ENCODE assay signal across 26 cellular contexts in the genomic region with DNA sequence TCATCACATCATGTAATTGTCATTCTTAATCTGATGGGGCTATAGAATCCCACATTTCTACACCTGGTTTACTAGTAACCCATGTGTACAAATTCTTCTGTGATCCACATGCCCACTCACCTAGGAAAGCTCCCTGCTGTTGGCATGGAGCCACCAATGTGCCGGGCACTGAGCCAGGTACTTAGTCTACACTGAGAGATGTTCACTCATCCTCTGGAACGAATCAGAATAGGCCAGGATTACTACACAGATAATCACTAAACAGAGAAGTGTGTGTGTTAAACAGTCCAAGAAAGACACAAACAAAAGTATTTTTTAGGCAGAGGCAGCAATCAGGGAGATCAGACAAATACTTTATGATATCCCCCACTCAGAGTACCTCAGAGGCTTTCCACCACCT.
DNase-seq lines count a peak whose midpoint lies in the region; ATAC-seq and TF ChIP-seq lines count a peak whose summit lies in the region.
"Had no signal": no experiment of that assay in that cellular context is flagged by ENCODE, and none has a peak within 500 bp of the region (broad histone marks: within the 10 kb centered on the region; RNA-seq: fewer than 3 reads in every experiment).

No MANE protein-coding gene starts in this region.

- H3K9me3 ChIP-seq in heart left ventricle = peaks cover 0 to 4% (median 0%) of the 10 kb centered on the region in 12 donors
- H3K9me3 ChIP-seq in SJCRH30 (replicated peaks) = no peaks in the 10 kb centered on the region
- H3K9me3 ChIP-seq in thyroid gland = peaks cover 5% of the 10 kb centered on the region
- H3K9me3 ChIP-seq: pancreas, Peyer's patch had no signal

- TF ChIP-seq POLR2A in heart left ventricle (IDR thresholded peaks at IDR 0.05) = no peak
- TF ChIP-seq POLR2A in thyroid gland (IDR thresholded peaks at IDR 0.05) = no peak

- H3K4me1 ChIP-seq in heart left ventricle (peaks cover 0 to 5% (median 0%) of the 10 kb centered on the region in 12 donors), SJCRH30 (peaks cover 19% of the 10 kb centered on the region), thyroid gland (no peaks in the 10 kb centered on the region)
- H3K4me1 ChIP-seq: pancreas, Peyer's patch, sigmoid colon had no signal

- peak in 3 of 4 donors; percentile 42 to 47 (median 46) for ATAC-seq in heart left ventricle
- ATAC-seq in Right ventricle myocardium inferior = no peak
- no peak for ATAC-seq in HG02642 (IDR thresholded peaks at IDR 0.05; ENCODE audit: poor library complexity, unreplicated experiment)
- no peak for ATAC-seq in left lobe of liver
- ATAC-seq: natural killer cell treated with Interleukin-12 subunit alpha and Interleukin-12 subunit beta and Interleukin-15 and Interleukin-18, amount 100 ng/mL, for 72 hours; pancreas had no signal

- TF ChIP-seq CTCF in heart left ventricle (IDR thresholded peaks at IDR 0.05) = no peak
- no peak for TF ChIP-seq CTCF in thyroid gland (IDR thresholded peaks at IDR 0.05)

- H3K27me3 ChIP-seq in heart left ventricle = no peaks in the 10 kb centered on the region
- H3K27me3 ChIP-seq in SJCRH30 = no peaks in the 10 kb centered on the region
- no peaks in the 10 kb centered on the region for H3K27me3 ChIP-seq in thyroid gland
- H3K27me3 ChIP-seq: pancreas, Peyer's patch had no signal

- intact Hi-C loops in heart left ventricle (cut with DNase I) (no loop called here), Right ventricle myocardium inferior (cut with DNase I) (loop anchor here (10.0 kb wide), 1 partner anchor 93 kb away; no protein-coding TSS in a partner anchor), thyroid gland (cut with DNase I) (no loop called here)

- H3K4me3 ChIP-seq in heart left ventricle (no peak overlapping the region), SJCRH30 (no peak overlapping the region), thyroid gland (replicated peaks in 1 of 3) (no peak overlapping the region)
- H3K4me3 ChIP-seq: dorsolateral prefrontal cortex, pancreas, Peyer's patch, sigmoid colon had no signal

- peak; percentile 23 to 66 (median 51) for DNase-seq in heart left ventricle
- DNase-seq in Right ventricle myocardium inferior (ENCODE audit: missing footprints) = no peak
- DNase-seq in NCI-H1105 (lab: John Stamatoyannopoulos, UW) = peak; percentile 84
- DNase-seq in SJCRH30 = peak; percentile 74 to 89
- peak; percentile 23 to 51 for DNase-seq in thyroid gland
- DNase-seq in foreskin melanocyte = no peak
- no peak for DNase-seq in left lobe of liver (ENCODE audit: low spot score)
- DNase-seq: activated B cell treated with CpG ODN at 0.5 μM for 24 hours; activated CD4-positive, alpha-beta memory T cell treated with anti-CD3 and anti-CD28 coated beads, Interleukin-2, amount 10 ng/mL, durations not matched to agents 7 days and 5 days; CD8-positive, alpha-beta memory T cell; central memory CD4-positive, alpha-beta T cell; dorsolateral prefrontal cortex; foreskin fibroblast; kidney glomerular epithelial cell; midbrain; MM.1S; NCI-H187; Peyer's patch; sigmoid colon; substantia nigra; T-helper 9 cell had no signal

- no peaks in the 10 kb centered on the region for H3K36me3 ChIP-seq in heart left ventricle
- H3K36me3 ChIP-seq in SJCRH30 = no peaks in the 10 kb centered on the region
- H3K36me3 ChIP-seq in thyroid gland = no peaks in the 10 kb centered on the region
- H3K36me3 ChIP-seq: pancreas, Peyer's patch, sigmoid colon had no signal

- H3K27ac ChIP-seq in heart left ventricle (no peak overlapping the region), SJCRH30 (peak overlapping the region; percentile 24), thyroid gland (no peak overlapping the region)
- H3K27ac ChIP-seq: dorsolateral prefrontal cortex, epithelial cell of prostate, HL-60, pancreas, Peyer's patch, sigmoid colon had no signal

- 29 to 39% (median 33%) methylated on average over 2 of the region's 2 CpGs for WGBS in heart left ventricle, 4 donors
- 28 to 33% methylated on average over 2 of the region's 2 CpGs for WGBS in thyroid gland, 2 donors

Comparison
In these comparisons a context has a peak if more than half of its experiments do, and no peak if none do; other contexts are left out.
1. ATAC-seq: peak in heart left ventricle (3 of 4); none in Right ventricle myocardium inferior (single experiment), HG02642 (single experiment) and left lobe of liver (single experiment).
2. DNase-seq: peak in heart left ventricle (5 of 5), NCI-H1105 (single experiment), SJCRH30 (2 of 2) and thyroid gland (2 of 2); none in Right ventricle myocardium inferior (single experiment), foreskin melanocyte (single experiment) and left lobe of liver (single experiment).